10 cellular contexts compared by ENCODE assay signal in genomic region chr17:34378664-34379101, GRCh38. TPM values are rescaled to one million over a fixed set of nuclear protein-coding genes. Genes with fewer than 3 reads are reported as not detected.
DNase-seq lines count a peak whose midpoint lies in the region; ATAC-seq and TF ChIP-seq lines count a peak whose summit lies in the region.
"Had no signal": no experiment of that assay in that cellular context is flagged by ENCODE, and none has a peak within 500 bp of the region (broad histone marks: within the 10 kb centered on the region; RNA-seq: fewer than 3 reads in every experiment).

No MANE protein-coding gene starts in this region.

- H3K4me1 ChIP-seq in OCI-LY3 (ENCODE audit: low read length) (peaks cover 44% of the 10 kb centered on the region), mucosa of descending colon (ENCODE audit: low read depth) (no peaks in the 10 kb centered on the region)
- H3K4me1 ChIP-seq: parathyroid adenoma had no signal

- H3K9me3 ChIP-seq in OCI-LY3 (ENCODE audit: insufficient read depth, low read length): no peaks in the 10 kb centered on the region
- no peaks in the 10 kb centered on the region for H3K9me3 ChIP-seq in mucosa of descending colon

- H3K27me3 ChIP-seq in OCI-LY3 (ENCODE audit: low read depth, low read length): peaks cover 67% of the 10 kb centered on the region
- H3K27me3 ChIP-seq: cardiac muscle cell had no signal

- ATAC-seq in GM18861 (IDR thresholded peaks at IDR 0.05; ENCODE audit: unreplicated experiment) (peak; percentile 87), HG02840 (IDR thresholded peaks at IDR 0.05; ENCODE audit: low FRiP score, unreplicated experiment) (peak; percentile 69), mucosa of descending colon (peak; percentile 48)

- H3K4me3 ChIP-seq in OCI-LY3 (ENCODE audit: low read length) (peak overlapping the region; percentile 40; the same call in 1 of the 2 replicates), mucosa of descending colon (no peak overlapping the region)
- H3K4me3 ChIP-seq: cardiac muscle cell had no signal

- H4K20me1 ChIP-seq in OCI-LY3 (ENCODE audit: insufficient read depth, low read length): peaks cover 32% of the 10 kb centered on the region; the same call in 1 of the 2 replicates

- H3K9ac ChIP-seq in OCI-LY3 (ENCODE audit: low read length): no peak overlapping the region
- H3K9ac ChIP-seq: parathyroid adenoma had no signal

- H3K79me2 ChIP-seq in OCI-LY3 (ENCODE audit: low read length): no peaks in the 10 kb centered on the region
- H3K79me2 ChIP-seq: parathyroid adenoma had no signal

- H2AFZ ChIP-seq in OCI-LY3 (ENCODE audit: low read depth, low read length): no peak overlapping the region
- H2AFZ ChIP-seq: parathyroid adenoma had no signal

- H3K27ac ChIP-seq in OCI-LY3 (ENCODE audit: low read length): peak overlapping the region; percentile 32; the same call in 1 of the 2 replicates
- H3K27ac ChIP-seq: cardiac muscle cell, parathyroid adenoma had no signal

- intact Hi-C loops in mucosa of descending colon (cut with DNase I, micrococcal nuclease): no loop called here

- TF ChIP-seq CTCF in OCI-LY3 (IDR thresholded peaks at IDR 0.05; ENCODE audit: low read depth, low read length): peak; percentile 6; the same call in 1 of the 2 replicates
- TF ChIP-seq CTCF in mucosa of descending colon (IDR thresholded peaks at IDR 0.05): peak; percentile 11

- H3K4me2 ChIP-seq in OCI-LY3 (ENCODE audit: low read length): peak overlapping the region; percentile 73

- H3K36me3 ChIP-seq in OCI-LY3 (replicated peaks; ENCODE audit: low read depth, low read length) (no peaks in the 10 kb centered on the region), mucosa of descending colon (ENCODE audit: low read depth) (no peaks in the 10 kb centered on the region)
- H3K36me3 ChIP-seq: cardiac muscle cell had no signal

- DNase-seq in mucosa of descending colon (peak in 1 of 3 donors; percentile 25), DMS 273 (lab: John Stamatoyannopoulos, UW; ENCODE audit: unreplicated experiment) (no peak), NCI-H1417 treated with DMSO at 0.1 percent for 48 hours (lab: John Stamatoyannopoulos, UW) (no peak), DMS53 (lab: John Stamatoyannopoulos, UW) (no peak), amygdala (lab: John Stamatoyannopoulos, UW) (no peak)

RNA-seq across cellular contexts. Expression of gene CCL1, which starts 15.7 kb away (rescaled TPM):
- not detected for total RNA-seq in mucosa of descending colon
- total RNA-seq: cardiac muscle cell had no signal

RNA-seq across cellular contexts. Expression of gene CCL13, which starts 22.4 kb away (rescaled TPM):
- total RNA-seq in mucosa of descending colon: 1 to 10 TPM; 1.9 to 6.5 (median 2.2) TPM
- total RNA-seq: cardiac muscle cell had no signal

RNA-seq across cellular contexts. Expression of gene CCL8, which starts 59.4 kb away (rescaled TPM):
- total RNA-seq in mucosa of descending colon: 1 to 10 TPM; 1.6 to 2.7 (median 1.6) TPM
- total RNA-seq: cardiac muscle cell had no signal
